In the genomic region with DNA sequence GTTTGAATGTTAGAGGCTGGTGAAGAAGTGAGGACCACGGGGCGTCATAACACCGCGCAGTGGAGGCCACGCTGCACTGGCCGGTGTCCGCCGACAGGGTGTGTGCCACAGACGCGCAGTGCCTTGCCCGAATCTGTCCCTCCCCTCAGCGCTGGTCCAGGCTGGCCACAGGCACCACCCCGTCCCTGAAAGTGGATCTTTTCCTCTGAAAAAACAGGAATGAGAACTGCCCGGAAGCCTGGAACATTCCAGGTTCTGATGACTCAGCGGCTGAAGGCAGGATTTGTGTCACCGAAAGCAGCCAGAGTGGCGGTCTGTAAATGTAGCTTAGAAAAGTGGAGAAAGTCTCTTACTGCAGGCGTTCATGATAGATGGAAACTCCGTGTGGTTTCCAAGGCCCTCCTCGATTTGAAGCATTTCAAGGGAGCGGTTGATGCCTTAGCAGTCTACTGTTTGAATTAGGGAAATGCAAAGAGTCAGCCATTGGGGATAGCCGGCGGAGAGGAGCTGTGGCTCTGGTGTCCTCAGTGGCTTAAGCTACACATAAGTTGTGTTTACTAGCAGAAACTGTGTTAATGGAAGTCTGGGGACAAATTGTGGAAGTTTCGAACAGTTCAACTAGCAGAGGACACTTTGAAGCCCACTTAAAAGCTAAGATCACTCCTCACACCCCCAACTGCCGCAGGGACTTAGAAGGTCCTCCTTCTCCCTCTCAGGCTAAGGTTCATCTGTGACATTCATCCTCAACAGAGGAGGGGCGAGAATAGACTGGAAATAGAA, we compare ENCODE assay signal across 8 cellular contexts.
DNase-seq lines count a peak whose midpoint lies in the region; ATAC-seq lines count a peak whose summit lies in the region.

No MANE protein-coding gene starts in this region.

- H3K27ac ChIP-seq in HUES6 (ENCODE audit: low read depth, low read length) (peak overlapping the region; percentile 84), temporal lobe (ENCODE audit: low read depth, low read length) (peak overlapping the region; percentile 99)

- ATAC-seq in GM21515 (IDR thresholded peaks at IDR 0.05; ENCODE audit: unreplicated experiment) = peak; percentile 80

- peak; percentile 95 for DNase-seq in DMS53 (lab: John Stamatoyannopoulos, UW)
- DNase-seq in SHP77 treated with DMSO at 0.1 percent for 48 hours (lab: John Stamatoyannopoulos, UW) = peak; percentile 79
- peak; percentile 72 for DNase-seq in activated gamma-delta T cell treated with Interleukin-2 at 50 U/mL for 16 hours
- DNase-seq in globus pallidus (ENCODE audit: low spot score) = peak; percentile 84
- DNase-seq in non-pigmented ciliary epithelial cell (ENCODE audit: low read depth) = peak; percentile 89

- H3K9ac ChIP-seq in HUES6 (ENCODE audit: low read length) = peak overlapping the region; percentile 88

- H3K4me1 ChIP-seq in HUES6 (ENCODE audit: control insufficient read depth, insufficient read depth, low read length) = peaks cover 16% of the 10 kb centered on the region; the same call in 1 of the 2 replicates

- H3K4me3 ChIP-seq in HUES6 (ENCODE audit: low read depth, low read length) = peak overlapping the region; percentile 77

- no peaks in the 10 kb centered on the region for H3K9me3 ChIP-seq in HUES6 (ENCODE audit: control insufficient read depth, insufficient read depth, low read depth, low read length)

- H3K36me3 ChIP-seq in HUES6 (ENCODE audit: control insufficient read depth, insufficient read depth, low read length) = no peaks in the 10 kb centered on the region

- H3K27me3 ChIP-seq in HUES6 (ENCODE audit: control insufficient read depth, insufficient read depth, low read length) = no peaks in the 10 kb centered on the region

Comparison
In these comparisons a context has a peak if more than half of its experiments do, and no peak if none do; other contexts are left out.
1. Peak in every context shown above with its lines: DNase-seq, ATAC-seq, H3K4me3 ChIP-seq and H3K27ac ChIP-seq.